Comparison of ENCODE assay signal across 28 cellular contexts in the genomic region with DNA sequence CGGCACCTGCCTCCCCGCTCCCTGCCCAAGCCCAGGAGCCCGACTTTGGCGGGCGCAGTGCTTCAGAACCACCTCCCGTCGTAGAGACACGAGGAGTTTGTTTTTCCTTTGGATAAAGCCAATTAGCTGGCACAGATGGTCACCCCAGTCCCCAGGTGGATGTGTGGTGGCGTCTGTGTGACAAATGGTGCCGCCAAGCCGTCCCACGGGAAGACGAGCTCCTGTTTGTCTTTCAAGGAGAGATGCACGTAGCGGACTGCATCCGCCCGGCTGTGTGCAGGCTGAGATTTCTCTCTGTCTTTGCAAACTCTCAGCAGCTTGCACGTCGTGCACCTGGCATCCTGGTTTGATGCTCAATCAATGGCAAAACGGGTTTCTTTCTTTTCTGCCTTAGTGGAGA. TPM values are rescaled to one million over a fixed set of nuclear protein-coding genes. Genes with fewer than 3 reads are reported as not detected.
DNase-seq lines count a peak whose midpoint lies in the region; ATAC-seq and TF ChIP-seq lines count a peak whose summit lies in the region.
"Had no signal": no experiment of that assay in that cellular context is flagged by ENCODE, and none has a peak within 500 bp of the region (broad histone marks: within the 10 kb centered on the region; RNA-seq: fewer than 3 reads in every experiment).

No MANE protein-coding gene starts in this region.

- H3K9me3 ChIP-seq in endodermal cell (ENCODE audit: control insufficient read depth, low read length) = no peaks in the 10 kb centered on the region
- H3K9me3 ChIP-seq in CD4-positive, alpha-beta memory T cell (ENCODE audit: control insufficient read depth in 1 of 2, low read length in 2 of 2) = no peaks in the 10 kb centered on the region
- H3K9me3 ChIP-seq: adrenal gland, body of pancreas, left ventricle myocardium inferior, neutrophil had no signal

- no peak for ATAC-seq in GM18505 (IDR thresholded peaks at IDR 0.05; ENCODE audit: unreplicated experiment)
- ATAC-seq in GM21786 (IDR thresholded peaks at IDR 0.05; ENCODE audit: unreplicated experiment) = no peak
- ATAC-seq: activated CD8-positive, alpha-beta memory T cell treated with anti-CD3 and anti-CD28 coated beads, Interleukin-2, amount 10 ng/mL, durations not matched to agents 7 days and 5 days; body of pancreas; HCT116; K562; sciatic nerve; stimulated activated effector memory CD8-positive, alpha-beta T cell treated with anti-CD3 and anti-CD28 coated beads, Interleukin-12 subunit alpha, Interleukin-12 subunit beta, amount 100 ng/mL, for 72 hours had no signal

- H3K27me3 ChIP-seq in endodermal cell (ENCODE audit: control insufficient read depth, insufficient read depth, low read length, poor library complexity, severe bottlenecking) = no peaks in the 10 kb centered on the region
- no peaks in the 10 kb centered on the region for H3K27me3 ChIP-seq in CD4-positive, alpha-beta memory T cell (ENCODE audit: insufficient read depth, low read length)
- H3K27me3 ChIP-seq: body of pancreas, neutrophil had no signal

- no peak overlapping the region for H3K27ac Mint-ChIP-seq in endodermal cell
- peak overlapping the region in 1 of 7 donors; percentile 19 for H3K27ac Mint-ChIP-seq in CD4-positive, alpha-beta memory T cell
- H3K27ac Mint-ChIP-seq: activated CD8-positive, alpha-beta memory T cell treated with anti-CD3 and anti-CD28 coated beads, Interleukin-2, amount 10 ng/mL, durations not matched to agents 7 days and 5 days; activated naive CD4-positive, alpha-beta T cell treated with anti-CD3 and anti-CD28 coated beads for 36 hours; activated T-helper 1 cell treated with anti-CD3 and anti-CD28 coated beads, Interleukin-12 subunit alpha, Interleukin-12 subunit beta, Interleukin-2, Interleukin-4 antibody, amounts not matched to agents 30 ng/mL and 10 ng/mL and 1 ng/mL, durations not matched to agents 14 hours and 24 hours and 36 hours; CD4-positive, alpha-beta T cell; stimulated activated effector memory CD8-positive, alpha-beta T cell treated with anti-CD3 and anti-CD28 coated beads, Interleukin-12 subunit alpha, Interleukin-12 subunit beta, amount 100 ng/mL, for 72 hours; T-helper 2 cell treated with Interferon-gamma antibody and Interleukin-4, amounts not matched to agents 5 μg/mL and 100 μg/mL, for 36 hours had no signal

- no peak for TF ChIP-seq POLR2A in GM18505 (IDR thresholded peaks at IDR 0.05; ENCODE audit: borderline replicate concordance, extremely low read depth, insufficient read depth, insufficient read length)

- no peaks in the 10 kb centered on the region for H3K36me3 Mint-ChIP-seq in endodermal cell (ENCODE audit: low read depth)
- H3K36me3 Mint-ChIP-seq in CD4-positive, alpha-beta memory T cell = no peaks in the 10 kb centered on the region
- H3K36me3 Mint-ChIP-seq: activated CD8-positive, alpha-beta memory T cell treated with anti-CD3 and anti-CD28 coated beads, Interleukin-2, amount 10 ng/mL, durations not matched to agents 7 days and 5 days; stimulated activated effector memory CD8-positive, alpha-beta T cell treated with anti-CD3 and anti-CD28 coated beads, Interleukin-12 subunit alpha, Interleukin-12 subunit beta, amount 100 ng/mL, for 72 hours had no signal

- H3K4me1 Mint-ChIP-seq in endodermal cell = peaks cover 1% of the 10 kb centered on the region
- peaks cover 12 to 39% (median 30%) of the 10 kb centered on the region in 4 donors for H3K4me1 Mint-ChIP-seq in CD4-positive, alpha-beta memory T cell

- no peaks in the 10 kb centered on the region for H3K4me1 ChIP-seq in endodermal cell (ENCODE audit: control insufficient read depth, insufficient read depth, low read length)
- H3K4me1 ChIP-seq in CD4-positive, alpha-beta memory T cell (ENCODE audit: insufficient read depth, low read length) = peaks cover 22% of the 10 kb centered on the region
- H3K4me1 ChIP-seq: adrenal gland had no signal

- H3K27me3 Mint-ChIP-seq in endodermal cell (ENCODE audit: insufficient read depth) = no peaks in the 10 kb centered on the region
- H3K27me3 Mint-ChIP-seq in CD4-positive, alpha-beta memory T cell = no peaks in the 10 kb centered on the region
- H3K27me3 Mint-ChIP-seq: activated CD8-positive, alpha-beta memory T cell treated with anti-CD3 and anti-CD28 coated beads, Interleukin-2, amount 10 ng/mL, durations not matched to agents 7 days and 5 days; CD4-positive, alpha-beta T cell had no signal

- peaks cover 2% of the 10 kb centered on the region for H3K9me3 Mint-ChIP-seq in endodermal cell
- H3K9me3 Mint-ChIP-seq in CD4-positive, alpha-beta memory T cell = peaks cover 0 to 3% (median 0%) of the 10 kb centered on the region in 8 donors
- H3K9me3 Mint-ChIP-seq: activated naive CD4-positive, alpha-beta T cell treated with anti-CD3 and anti-CD28 coated beads for 36 hours; activated T-helper 1 cell treated with anti-CD3 and anti-CD28 coated beads, Interleukin-12 subunit alpha, Interleukin-12 subunit beta, Interleukin-2, Interleukin-4 antibody, amounts not matched to agents 30 ng/mL and 10 ng/mL and 1 ng/mL, durations not matched to agents 14 hours and 24 hours and 36 hours; CD4-positive, alpha-beta T cell; T-helper 2 cell treated with Interferon-gamma antibody and Interleukin-4, amounts not matched to agents 5 μg/mL and 100 μg/mL, for 36 hours had no signal

- no peak overlapping the region for H3K4me3 ChIP-seq in endodermal cell (ENCODE audit: low read length)
- no peak overlapping the region for H3K4me3 ChIP-seq in CD4-positive, alpha-beta memory T cell (ENCODE audit: low read length in 2 of 2)
- H3K4me3 ChIP-seq: adrenal gland, body of pancreas, K562, left ventricle myocardium inferior had no signal

- no peaks in the 10 kb centered on the region for H3K36me3 ChIP-seq in endodermal cell (ENCODE audit: control insufficient read depth, insufficient read depth, low read length)
- no peaks in the 10 kb centered on the region for H3K36me3 ChIP-seq in CD4-positive, alpha-beta memory T cell (ENCODE audit: insufficient read depth, low read length)
- H3K36me3 ChIP-seq: adrenal gland, left ventricle myocardium inferior, neutrophil had no signal

- no peak overlapping the region for H3K9ac ChIP-seq in endodermal cell (ENCODE audit: extremely low read depth, low read length, poor library complexity, severe bottlenecking)

- intact Hi-C loops in CD4-positive, alpha-beta memory T cell (cut with micrococcal nuclease) = no loop called here

- H3K4me3 Mint-ChIP-seq in endodermal cell = no peak overlapping the region
- no peak overlapping the region for H3K4me3 Mint-ChIP-seq in CD4-positive, alpha-beta memory T cell
- H3K4me3 Mint-ChIP-seq: activated CD8-positive, alpha-beta memory T cell treated with anti-CD3 and anti-CD28 coated beads, Interleukin-2, amount 10 ng/mL, durations not matched to agents 7 days and 5 days; activated naive CD4-positive, alpha-beta T cell treated with anti-CD3 and anti-CD28 coated beads for 36 hours; activated T-helper 1 cell treated with anti-CD3 and anti-CD28 coated beads, Interleukin-12 subunit alpha, Interleukin-12 subunit beta, Interleukin-2, Interleukin-4 antibody, amounts not matched to agents 30 ng/mL and 10 ng/mL and 1 ng/mL, durations not matched to agents 14 hours and 24 hours and 36 hours; CD4-positive, alpha-beta T cell; stimulated activated effector memory CD8-positive, alpha-beta T cell treated with anti-CD3 and anti-CD28 coated beads, Interleukin-12 subunit alpha, Interleukin-12 subunit beta, amount 100 ng/mL, for 72 hours; T-helper 2 cell treated with Interferon-gamma antibody and Interleukin-4, amounts not matched to agents 5 μg/mL and 100 μg/mL, for 36 hours had no signal

- POLR2A ChIA-PET in CD4-positive, alpha-beta memory T cell (lab: Charles Lee; ENCODE audit: partially characterized antibody) = interaction anchor here (3.3 kb wide), 1 partner anchor 14 kb away, joined by 9 read pairs; no protein-coding TSS in a partner anchor

- TF ChIP-seq CTCF in endodermal cell (conservative IDR thresholded peaks at IDR 0.05) = no peak

- CTCF ChIA-PET in CD4-positive, alpha-beta memory T cell (lab: Charles Lee; ENCODE audit: partially characterized antibody) = interaction anchor here (0.7 to 2.9 kb wide), 5 partner anchors 9 to 282 kb away, joined by 3 to 13 read pairs (median 3); no protein-coding TSS in a partner anchor

- DNase-seq in DMS 273 (lab: John Stamatoyannopoulos, UW; ENCODE audit: unreplicated experiment) (peak; percentile 60), DMS 273 treated with DMSO at 0.1 percent for 48 hours (lab: John Stamatoyannopoulos, UW) (no peak), D341Med (ENCODE audit: low spot score) (peak; percentile 84), NCI-H2227 (lab: John Stamatoyannopoulos, UW; ENCODE audit: unreplicated experiment) (peak; percentile 34), endodermal cell (no peak)
- DNase-seq in CD4-positive, alpha-beta memory T cell = no peak
- DNase-seq: activated CD8-positive, alpha-beta memory T cell treated with anti-CD3 and anti-CD28 coated beads, Interleukin-2, amount 10 ng/mL, durations not matched to agents 7 days and 5 days; activated naive CD4-positive, alpha-beta T cell treated with anti-CD3 and anti-CD28 coated beads for 36 hours; adrenal gland; body of pancreas; CD4-positive, alpha-beta T cell; DMS53; GF-D8; left ventricle myocardium inferior; mesendoderm; NCI-H1092 treated with DMSO at 0.1 percent for 48 hours; stimulated activated CD4-positive, alpha-beta T cell treated with anti-CD3 and anti-CD28 coated beads, Interleukin-12 subunit alpha, Interleukin-12 subunit beta, amount 100 ng/mL, for 4 hours; stimulated activated CD4-positive, alpha-beta T cell treated with anti-CD3 and anti-CD28 coated beads, Interleukin-4, amount 100 ng/mL, for 1 hour had no signal

- 86 to 88% methylated on average over 16 to 20 of the region's 20 CpGs for WGBS in endodermal cell (ENCODE audit: insufficient coverage in 1 of 2, insufficient read length in 1 of 2), 2 experiments

- peak overlapping the region; percentile 36 for H3K27ac ChIP-seq in endodermal cell (ENCODE audit: low read depth, low read length)
- H3K27ac ChIP-seq in CD4-positive, alpha-beta memory T cell (ENCODE audit: low read depth, low read length) = no peak overlapping the region
- H3K27ac ChIP-seq: 22Rv1, adrenal gland, body of pancreas, left ventricle myocardium inferior, neutrophil had no signal

RNA-seq across cellular contexts. Expression of a gene that starts 16.1 kb away (rescaled TPM):
- total RNA-seq in endodermal cell = 10 to 100 TPM; 14.3 to 18.7 TPM
- polyA plus RNA-seq in endodermal cell (2013, experiment 1 of 2) = 18.3 TPM
- polyA plus RNA-seq in endodermal cell (2013, experiment 2 of 2) = 18.5 TPM
- total RNA-seq in CD4-positive, alpha-beta memory T cell = 10 to 100 TPM in 1 of 2 experiments, 1 to 10 TPM in 1; 9.7 to 11.0 TPM
- polyA plus RNA-seq in CD4-positive, alpha-beta memory T cell = 10 to 100 TPM in 1 of 2 donors, 1 to 10 TPM in 1; 6.8 to 10.9 TPM

RNA-seq across cellular contexts. Expression of a gene that starts 24.4 kb away (rescaled TPM):
- 10 to 100 TPM; 28.1 to 28.5 TPM for total RNA-seq in endodermal cell
- 23.9 TPM for polyA plus RNA-seq in endodermal cell (2013, experiment 1 of 2)
- polyA plus RNA-seq in endodermal cell (2013, experiment 2 of 2) = 19.5 TPM
- 10 to 100 TPM; 73.6 to 75.9 TPM for total RNA-seq in CD4-positive, alpha-beta memory T cell
- 10 to 100 TPM; 13.8 to 65.3 TPM for polyA plus RNA-seq in CD4-positive, alpha-beta memory T cell

RNA-seq across cellular contexts. Expression of a gene that starts 36.6 kb away (rescaled TPM):
- total RNA-seq in endodermal cell = 100 to 1,000 TPM in 1 of 2 donors, 10 to 100 TPM in 1; 48.9 to 133 TPM
- 71.6 TPM for polyA plus RNA-seq in endodermal cell (2013, experiment 1 of 2)
- 66.6 TPM for polyA plus RNA-seq in endodermal cell (2013, experiment 2 of 2)
- not detected for total RNA-seq in CD4-positive, alpha-beta memory T cell
- under 1 TPM in 1 of 2 donors, not detected in 1; 0.41 TPM for polyA plus RNA-seq in CD4-positive, alpha-beta memory T cell
- total RNA-seq: activated naive CD4-positive, alpha-beta T cell treated with anti-CD3 and anti-CD28 coated beads for 36 hours; activated T-helper 1 cell treated with anti-CD3 and anti-CD28 coated beads, Interleukin-12 subunit alpha, Interleukin-12 subunit beta, Interleukin-2, Interleukin-4 antibody, amounts not matched to agents 30 ng/mL and 10 ng/mL and 1 ng/mL, durations not matched to agents 14 hours and 24 hours and 36 hours; CD4-positive, alpha-beta T cell had no signal

Comparison
In these comparisons a context has a peak if more than half of its experiments do, and no peak if none do; other contexts are left out.
1. DNase-seq: peak in DMS 273 (single experiment), D341Med (single experiment) and NCI-H2227 (single experiment); none in DMS 273 treated with DMSO at 0.1 percent for 48 hours (single experiment), endodermal cell (single experiment) and CD4-positive, alpha-beta memory T cell (0 of 5).
2. RNA of a gene that starts 36.6 kb away (total RNA-seq): 48.9 to 133 TPM in endodermal cell; not detected in CD4-positive, alpha-beta memory T cell; every median in the first group is over 10 times any median in the second.